Comparison of ENCODE assay signal across 8 cellular contexts in the genomic region with DNA sequence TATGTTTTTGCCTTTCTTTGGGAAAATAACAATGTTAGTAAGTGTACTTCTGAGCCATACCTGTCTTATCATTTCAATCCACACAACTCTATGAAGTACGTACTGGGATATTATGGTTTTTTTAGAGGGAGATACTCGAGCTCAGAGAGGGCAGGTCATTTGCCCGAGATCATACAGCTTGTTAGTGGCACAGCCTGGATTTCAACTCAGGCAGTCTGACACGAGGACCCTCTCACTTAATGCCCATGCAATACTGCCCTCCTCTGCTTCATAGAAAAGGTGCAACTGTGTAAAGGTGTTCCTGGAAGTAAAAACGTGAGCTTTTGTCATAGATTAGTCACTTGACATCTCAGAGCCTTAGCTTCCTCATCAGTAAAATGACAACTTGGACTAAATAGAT.
DNase-seq lines count a peak whose midpoint lies in the region; ATAC-seq, FAIRE-seq and TF ChIP-seq lines count a peak whose summit lies in the region.

No MANE protein-coding gene starts in this region.

- CTCF ChIA-PET in GM12878 (lab: Yijun Ruan, JAX): interaction anchor here (0.5 to 8.6 kb wide), 76 partner anchors 10 to 741 kb away, joined by 3 to 133 read pairs (median 5); partner anchors contain the start of genes CEP83, NDUFA12 and NR2C1

- H3K36me3 ChIP-seq in GM12878 (ENCODE audit: control insufficient read depth in 2 of 2, insufficient read depth in 2 of 2, low read length in 1 of 2): no peaks in the 10 kb centered on the region
- no peaks in the 10 kb centered on the region for H3K36me3 ChIP-seq in testis (ENCODE audit: low read depth, missing control alignments)

- TF ChIP-seq EP300 in GM12878 (IDR thresholded peaks at IDR 0.05; ENCODE audit: borderline replicate concordance in 1 of 2, control insufficient read depth in 1 of 2, low read depth in 2 of 2, low read length in 2 of 2): no peak

- peak; percentile 29 for DNase-seq in 8988T
- DNase-seq in NCI-H2029 treated with DMSO at 0.1 percent for 48 hours (lab: John Stamatoyannopoulos, UW): peak; percentile 63
- DNase-seq in GM12878 (ENCODE audit: low read depth, low spot score): peak; percentile 86
- peak; percentile 62 for DNase-seq in naive B cell
- no peak for DNase-seq in superior temporal gyrus (ENCODE audit: extremely low spot score)
- DNase-seq in testis: no peak

- SMC1A ChIA-PET in GM12878 (lab: Charles Lee; ENCODE audit: uncharacterized antibody, unreplicated experiment): interaction anchor here (0.7 to 9.9 kb wide), 66 partner anchors 8 to 746 kb away, joined by 3 to 243 read pairs (median 4); partner anchors contain the start of genes NDUFA12 and NR2C1

- H3K4me1 Mint-ChIP-seq in naive B cell: peaks cover 24 to 38% (median 30%) of the 10 kb centered on the region in 3 donors

- H4K20me1 ChIP-seq in GM12878 (ENCODE audit: control insufficient read depth, insufficient read depth): no peaks in the 10 kb centered on the region

- H3K9me3 ChIP-seq in GM12878 (replicated peaks; ENCODE audit: control insufficient read depth, insufficient read depth, low read length) (no peaks in the 10 kb centered on the region), testis (no peaks in the 10 kb centered on the region)

- H3K4me3 ChIP-seq in GM12878 (peak overlapping the region; percentile 91; the same call in 1 of the 2 replicates), testis (no peak overlapping the region)

- no TSS peak for BruUV-seq in GM12878 (replicated peaks; lab: Mats Ljungman, UMichigan)

- H3K79me2 ChIP-seq in GM12878 (ENCODE audit: control insufficient read depth, insufficient read depth, low read length): peaks cover 45% of the 10 kb centered on the region

- POLR2A ChIA-PET in GM12878 (lab: Charles Lee): interaction anchor here (0.6 to 7.0 kb wide), 10 partner anchors 36 to 360 kb away, joined by 3 to 96 read pairs (median 3); partner anchors contain the start of gene NR2C1

- TF ChIP-seq POLR2A in GM12878 (IDR thresholded peaks at IDR 0.05; ENCODE audit: low read depth, low read length): no peak
- no peak for TF ChIP-seq POLR2A in testis (IDR thresholded peaks at IDR 0.05)

- FAIRE-seq in GM12878 (lab: Jason Lieb, UNC): peak; percentile 90

- H3K4me1 ChIP-seq in GM12878 (ENCODE audit: control insufficient read depth, insufficient read depth, low read length): peaks cover 9% of the 10 kb centered on the region
- H3K4me1 ChIP-seq in testis: peaks cover 8% of the 10 kb centered on the region

- H3K9ac ChIP-seq in GM12878 (ENCODE audit: control insufficient read depth, insufficient read depth, low read length): no peak overlapping the region

- TF ChIP-seq RAD21 in GM12878 (IDR thresholded peaks at IDR 0.05; ENCODE audit: insufficient read depth, low read depth, low read length): peak; percentile 98

- ATAC-seq in HG02798 (IDR thresholded peaks at IDR 0.05; ENCODE audit: poor library complexity, unreplicated experiment): peak; percentile 57
- peak; percentile 55 for ATAC-seq in GM12878
- ATAC-seq in naive B cell (ENCODE audit: low read depth in 2 of 2): peak; percentile 77 to 82

- in situ Hi-C loops in GM12878 (cut with MboI): no loop called here

- peak; percentile 58 for TF ChIP-seq CTCF in GM12874 (IDR thresholded peaks at IDR 0.05; ENCODE audit: insufficient read depth, low read depth, low read length)
- peak; percentile 57 to 83 (median 68); a peak in 4 of 6 replicates for TF ChIP-seq CTCF in GM12878 (IDR thresholded peaks at IDR 0.05 in 2 of 3, conservative IDR thresholded peaks at IDR 0.05 in 1 of 3; ENCODE audit: control insufficient read depth in 2 of 3, extremely low read depth in 1 of 3, insufficient read depth in 1 of 3, low read depth in 3 of 3, low read length in 3 of 3)
- no peak for TF ChIP-seq CTCF in testis (IDR thresholded peaks at IDR 0.05)

- H3K4me3 Mint-ChIP-seq in naive B cell: peak overlapping the region in 7 of 8 donors; percentile 31 to 78 (median 44)

- H3K9me3 Mint-ChIP-seq in naive B cell: no peaks in the 10 kb centered on the region

- no peaks in the 10 kb centered on the region for H3K36me3 Mint-ChIP-seq in naive B cell

- 0% methylated on average over 5 of the region's 5 CpGs for WGBS in GM12878 (ENCODE audit: insufficient coverage, insufficient replicate concordance, low lambda C conversion rate, missing lambda C conversion rate)
- WGBS in testis, 2 donors: 35 to 47% methylated on average over 5 of the region's 5 CpGs

- RAD21 ChIA-PET in GM12878 (lab: Charles Lee; ENCODE audit: unreplicated experiment): interaction anchor here (0.5 to 7.2 kb wide), 50 partner anchors 18 to 774 kb away, joined by 3 to 205 read pairs (median 4); partner anchors contain the start of gene NR2C1

- no peaks in the 10 kb centered on the region for H3K27me3 ChIP-seq in GM12878 (replicated peaks in 1 of 2; ENCODE audit: control insufficient read depth in 2 of 2, insufficient read depth in 2 of 2, low read length in 1 of 2)
- H3K27me3 ChIP-seq in testis: no peaks in the 10 kb centered on the region

- H2AFZ ChIP-seq in GM12878 (ENCODE audit: control insufficient read depth, low read depth, low read length): no peak overlapping the region

- H3K27ac ChIP-seq in GM12878 (ENCODE audit: control insufficient read depth, insufficient read depth): no peak overlapping the region
- H3K27ac ChIP-seq in testis: no peak overlapping the region

- intact Hi-C loops in GM12878 (cut with micrococcal nuclease; ENCODE audit: unreplicated experiment): loop anchor here (1.0 to 5.0 kb wide), 7 partner anchors 59 to 728 kb away; partner anchors contain the start of genes NR2C1 and PLXNC1
- intact Hi-C loops in testis (cut with DNase I; ENCODE audit: low total_unique reads): no loop called here

- H3K27me3 Mint-ChIP-seq in naive B cell: peaks cover 45 to 74% (median 45%) of the 10 kb centered on the region in 3 donors

- 0 out of 2 replicates have a peak overlapping the region, but pooled peaks have one; percentile 73 for H3K4me2 ChIP-seq in GM12878 (ENCODE audit: control insufficient read depth, insufficient read depth)

- H3K27ac Mint-ChIP-seq in naive B cell: peak overlapping the region in 1 of 6 donors; percentile 63

TF ChIP-seq in GM12878, 131 proteins besides CTCF, POLR2A, EP300 and RAD21 (continues in another document):
- TF ChIP-seq NRF1 (conservative IDR thresholded peaks at IDR 0.05; ENCODE audit: low read depth, low read length): no peak
- no peak for TF ChIP-seq DPF2 (IDR thresholded peaks at IDR 0.05)
- TF ChIP-seq POU2F2 (IDR thresholded peaks at IDR 0.05; ENCODE audit: borderline replicate concordance, low read depth, low read length): no peak
- TF ChIP-seq SMARCA5 (IDR thresholded peaks at IDR 0.05): peak; percentile 96
- TF ChIP-seq ZNF217 (IDR thresholded peaks at IDR 0.05): peak; percentile 88; the same call in 1 of the 2 replicates
- peak; percentile 48; the same call in 1 of the 2 replicates for TF ChIP-seq YY1 (IDR thresholded peaks at IDR 0.05; ENCODE audit: low read depth, low read length)
- 0 out of 2 replicates have a peak, but pooled peaks have one; percentile 7 for TF ChIP-seq MEF2A (IDR thresholded peaks at IDR 0.05; ENCODE audit: insufficient read depth, low read depth, low read length)
- TF ChIP-seq PKNOX1 (IDR thresholded peaks at IDR 0.05): peak; percentile 5; the same call in 1 of the 2 replicates
- TF ChIP-seq, protein P1, sequence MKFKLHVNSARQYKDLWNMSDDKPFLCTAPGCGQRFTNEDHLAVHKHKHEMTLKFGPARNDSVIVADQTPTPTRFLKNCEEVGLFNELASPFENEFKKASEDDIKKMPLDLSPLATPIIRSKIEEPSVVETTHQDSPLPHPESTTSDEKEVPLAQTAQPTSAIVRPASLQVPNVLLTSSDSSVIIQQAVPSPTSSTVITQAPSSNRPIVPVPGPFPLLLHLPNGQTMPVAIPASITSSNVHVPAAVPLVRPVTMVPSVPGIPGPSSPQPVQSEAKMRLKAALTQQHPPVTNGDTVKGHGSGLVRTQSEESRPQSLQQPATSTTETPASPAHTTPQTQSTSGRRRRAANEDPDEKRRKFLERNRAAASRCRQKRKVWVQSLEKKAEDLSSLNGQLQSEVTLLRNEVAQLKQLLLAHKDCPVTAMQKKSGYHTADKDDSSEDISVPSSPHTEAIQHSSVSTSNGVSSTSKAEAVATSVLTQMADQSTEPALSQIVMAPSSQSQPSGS (IDR thresholded peaks at IDR 0.05; ENCODE audit: low read length): 0 out of 2 replicates have a peak, but pooled peaks have one; percentile 28
- peak; percentile 71 for TF ChIP-seq CBX5 (IDR thresholded peaks at IDR 0.05; ENCODE audit: low read depth)
- no peak for TF ChIP-seq E4F1 (IDR thresholded peaks at IDR 0.05; ENCODE audit: borderline replicate concordance, partially characterized antibody)
- peak; percentile 72 for TF ChIP-seq CREB1 (IDR thresholded peaks at IDR 0.05; ENCODE audit: low read depth)

Comparison
In these comparisons a context has a peak if more than half of its experiments do, and no peak if none do; other contexts are left out.
1. DNase-seq: peak in 8988T (single experiment), NCI-H2029 treated with DMSO at 0.1 percent for 48 hours (single experiment), GM12878 (single experiment) and naive B cell (single experiment); none in superior temporal gyrus (single experiment) and testis (single experiment).
2. CTCF ChIP-seq: peak in GM12874 (single experiment) and GM12878 (3 of 3); none in testis (0 of 3).
3. Peak in every context shown above with its lines, with median percentiles within 50 percentile points of each other: ATAC-seq.